In genomic region chr13:27826379-27827353, GRCh38 we compare ENCODE assay signal across 1 cellular context.
TF ChIP-seq lines count a peak whose summit lies in the region.

No MANE protein-coding gene starts in this region.

TF ChIP-seq in K562, 482 proteins besides CTCF, POLR2A, EP300 and RAD21 (continued from another document):
- TF ChIP-seq, protein P1, sequence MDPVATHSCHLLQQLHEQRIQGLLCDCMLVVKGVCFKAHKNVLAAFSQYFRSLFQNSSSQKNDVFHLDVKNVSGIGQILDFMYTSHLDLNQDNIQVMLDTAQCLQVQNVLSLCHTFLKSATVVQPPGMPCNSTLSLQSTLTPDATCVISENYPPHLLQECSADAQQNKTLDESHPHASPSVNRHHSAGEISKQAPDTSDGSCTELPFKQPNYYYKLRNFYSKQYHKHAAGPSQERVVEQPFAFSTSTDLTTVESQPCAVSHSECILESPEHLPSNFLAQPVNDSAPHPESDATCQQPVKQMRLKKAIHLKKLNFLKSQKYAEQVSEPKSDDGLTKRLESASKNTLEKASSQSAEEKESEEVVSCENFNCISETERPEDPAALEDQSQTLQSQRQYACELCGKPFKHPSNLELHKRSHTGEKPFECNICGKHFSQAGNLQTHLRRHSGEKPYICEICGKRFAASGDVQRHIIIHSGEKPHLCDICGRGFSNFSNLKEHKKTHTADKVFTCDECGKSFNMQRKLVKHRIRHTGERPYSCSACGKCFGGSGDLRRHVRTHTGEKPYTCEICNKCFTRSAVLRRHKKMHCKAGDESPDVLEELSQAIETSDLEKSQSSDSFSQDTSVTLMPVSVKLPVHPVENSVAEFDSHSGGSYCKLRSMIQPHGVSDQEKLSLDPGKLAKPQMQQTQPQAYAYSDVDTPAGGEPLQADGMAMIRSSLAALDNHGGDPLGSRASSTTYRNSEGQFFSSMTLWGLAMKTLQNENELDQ (CRISPR knock-in tag; IDR thresholded peaks at IDR 0.05; ENCODE audit: borderline replicate concordance) = no peak
- TF ChIP-seq DEAF1 (CRISPR knock-in tag; IDR thresholded peaks at IDR 0.05) (peak; percentile 38; the same call in 1 of the 2 replicates), SMC3 (conservative IDR thresholded peaks at IDR 0.05; ENCODE audit: insufficient read depth, low read depth, low read length) (peak; percentile 87), CC2D1A (IDR thresholded peaks at IDR 0.05) (peak; percentile 52; the same call in 1 of the 2 replicates), STAG1 (CRISPR knock-in tag; IDR thresholded peaks at IDR 0.05; ENCODE audit: borderline replicate concordance) (peak; percentile 92), L3MBTL2 (IDR thresholded peaks at IDR 0.05) (0 out of 2 replicates have a peak, but pooled peaks have one; percentile 29), SRSF3 (IDR thresholded peaks at IDR 0.05; ENCODE audit: insufficient read depth, low read length) (no peak), CTBP1 (IDR thresholded peaks at IDR 0.05; ENCODE audit: borderline replicate concordance) (peak; percentile 45; the same call in 1 of the 2 replicates)
